ENCODE assay signal across 23 cellular contexts in the genomic region with DNA sequence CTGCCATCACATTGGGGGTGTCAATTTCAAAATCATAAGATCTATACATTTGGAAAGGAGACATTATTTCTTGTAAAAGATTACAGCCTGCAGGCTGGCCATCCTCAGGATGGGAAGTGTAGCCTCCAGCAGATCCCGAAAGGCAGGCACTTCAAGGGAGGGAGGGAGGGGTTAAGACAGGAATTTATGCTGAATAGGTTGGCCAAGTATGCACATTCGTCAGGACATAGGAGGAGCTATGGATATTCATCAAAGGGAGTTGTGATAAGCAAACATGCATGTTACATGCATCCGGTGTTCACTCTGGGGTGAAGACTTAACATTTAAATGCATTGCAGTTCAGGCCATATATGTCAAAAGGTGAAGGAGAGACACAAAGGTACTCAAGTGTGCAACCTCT.
"Had no signal": no experiment of that assay in that cellular context is flagged by ENCODE, and none has a peak within 500 bp of the region (broad histone marks: within the 10 kb centered on the region; RNA-seq: fewer than 3 reads in every experiment).

No MANE protein-coding gene starts in this region.

- H3K36me3 Mint-ChIP-seq: IgD-negative memory B cell had no signal

- H3K9me3 ChIP-seq: SK-N-SH had no signal

- H3K4me3 Mint-ChIP-seq: IgD-negative memory B cell had no signal

- DNase-seq: Kasumi-1, MM.1S, NCI-H1092 treated with DMSO at 0.1 percent for 48 hours, NCI-H1436, NCI-H187, NCI-H2029, NCI-H2081 treated with DMSO at 0.1 percent for 48 hours, NCI-H2171, NCI-H226, NCI-H446, NCI-H510A, NCI-H524 treated with DMSO at 0.1 percent for 48 hours, NCI-H69, NCI-H774, RPMI8226, SHP77, SK-N-SH had no signal

- H3K27ac Mint-ChIP-seq: IgD-negative memory B cell had no signal

- H3K4me1 Mint-ChIP-seq: IgD-negative memory B cell had no signal

- H3K27ac ChIP-seq: HL-60, KMS-11 had no signal

- ATAC-seq: K562 had no signal

- H3K4me3 ChIP-seq: K562 had no signal

- H3K4me2 ChIP-seq: KMS-11, SK-N-SH had no signal

- FAIRE-seq: HTR-8/SVneo, K562, RCC 7860 had no signal

- H3K9me2 ChIP-seq: SK-N-SH had no signal
